ENCODE assay signal across 10 cellular contexts in genomic region chr1:39213511-39214002, GRCh38. TPM values are rescaled to one million over a fixed set of nuclear protein-coding genes. Genes with fewer than 3 reads are reported as not detected.
DNase-seq lines count a peak whose midpoint lies in the region; ATAC-seq lines count a peak whose summit lies in the region.
"Had no signal": no experiment of that assay in that cellular context is flagged by ENCODE, and none has a peak within 500 bp of the region (broad histone marks: within the 10 kb centered on the region; RNA-seq: fewer than 3 reads in every experiment).

No MANE protein-coding gene starts in this region.

- peaks cover 35% of the 10 kb centered on the region for H3K4me1 Mint-ChIP-seq in T-helper 1 cell treated with Interleukin-12 subunit alpha and Interleukin-12 subunit beta and Interleukin-4 antibody, amounts not matched to agents 30 μg/mL and 1 μg/mL, for 36 hours (ENCODE audit: low read depth)

- H3K27ac Mint-ChIP-seq in T-helper 1 cell treated with Interleukin-12 subunit alpha and Interleukin-12 subunit beta and Interleukin-4 antibody, amounts not matched to agents 30 μg/mL and 1 μg/mL, for 36 hours: peak overlapping the region; percentile 3

- no peaks in the 10 kb centered on the region for H3K27me3 ChIP-seq in thymus (ENCODE audit: control insufficient read depth, insufficient read depth)

- peaks cover 8% of the 10 kb centered on the region for H3K4me1 ChIP-seq in thymus (ENCODE audit: control insufficient read depth, insufficient read depth, low read length)

- H3K36me3 ChIP-seq in thymus (ENCODE audit: control insufficient read depth, insufficient read depth): no peaks in the 10 kb centered on the region

- no peak overlapping the region for H3K4me3 ChIP-seq in thymus (ENCODE audit: low read length)

- DNase-seq in T-helper 1 cell (no peak), kidney tubule cell (ENCODE audit: low spot score) (peak; percentile 42)
- DNase-seq: NCI-H1417 treated with DMSO at 0.1 percent for 48 hours had no signal

- WGBS in thymus: 93% methylated on average over 7 of the region's 7 CpGs

- H3K27ac ChIP-seq in angular gyrus (ENCODE audit: low read depth, low read length): peak overlapping the region; percentile 76
- peak overlapping the region; percentile 10 for H3K27ac ChIP-seq in thymus (ENCODE audit: low read depth)
- H3K27ac ChIP-seq: 22Rv1 had no signal

- peaks cover 22% of the 10 kb centered on the region for H3K36me3 Mint-ChIP-seq in T-helper 1 cell treated with Interleukin-12 subunit alpha and Interleukin-12 subunit beta and Interleukin-4 antibody, amounts not matched to agents 30 μg/mL and 1 μg/mL, for 36 hours (ENCODE audit: low read depth)

- H3K9me3 Mint-ChIP-seq in T-helper 1 cell treated with Interleukin-12 subunit alpha and Interleukin-12 subunit beta and Interleukin-4 antibody, amounts not matched to agents 30 μg/mL and 1 μg/mL, for 36 hours: peaks cover 4% of the 10 kb centered on the region

- ATAC-seq in HG03460 (IDR thresholded peaks at IDR 0.05; ENCODE audit: unreplicated experiment) (no peak), GM18520 (IDR thresholded peaks at IDR 0.05; ENCODE audit: unreplicated experiment) (no peak), HG02798 (IDR thresholded peaks at IDR 0.05; ENCODE audit: poor library complexity, unreplicated experiment) (no peak)

- H3K27me3 Mint-ChIP-seq in T-helper 1 cell treated with Interleukin-12 subunit alpha and Interleukin-12 subunit beta and Interleukin-4 antibody, amounts not matched to agents 30 μg/mL and 1 μg/mL, for 36 hours (ENCODE audit: low read depth): no peaks in the 10 kb centered on the region

- peak overlapping the region; percentile 3 for H3K4me3 Mint-ChIP-seq in T-helper 1 cell treated with Interleukin-12 subunit alpha and Interleukin-12 subunit beta and Interleukin-4 antibody, amounts not matched to agents 30 μg/mL and 1 μg/mL, for 36 hours

- H3K9me3 ChIP-seq in thymus (ENCODE audit: control insufficient read depth): no peaks in the 10 kb centered on the region

RNA-seq across cellular contexts. Expression of gene MACF1, which starts 9.1 kb away (rescaled TPM):
- 124 TPM for polyA plus RNA-seq in thymus
